27 cellular contexts compared by ENCODE assay signal in the genomic region with DNA sequence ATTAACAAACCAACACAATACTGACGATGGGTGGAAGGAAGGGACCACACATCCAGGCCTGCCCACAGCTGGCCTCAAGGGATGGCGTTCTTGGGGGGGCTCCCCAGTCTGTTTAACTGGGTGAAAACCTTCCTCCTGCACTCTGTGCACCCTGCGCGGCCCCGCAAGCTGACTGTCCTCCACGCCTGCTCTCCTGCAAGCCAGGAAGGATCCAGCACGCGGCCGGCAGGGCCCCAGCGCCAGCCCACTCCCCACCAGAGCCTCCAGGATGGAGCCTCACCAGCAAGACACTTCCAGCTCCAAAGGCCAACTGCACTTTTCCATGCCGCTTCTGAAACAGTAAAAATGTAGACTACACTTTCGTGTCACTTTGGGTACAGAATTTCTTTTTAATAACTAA.
"Had no signal": no experiment of that assay in that cellular context is flagged by ENCODE, and none has a peak within 500 bp of the region (broad histone marks: within the 10 kb centered on the region; RNA-seq: fewer than 3 reads in every experiment).

No MANE protein-coding gene starts in this region.

- H3K27me3 ChIP-seq: brain microvascular endothelial cell, cardiac muscle cell, Peyer's patch, SJCRH30 had no signal

- H3K9me3 ChIP-seq: Peyer's patch, SJCRH30, SK-N-SH had no signal

- H3K27me3 Mint-ChIP-seq: activated CD8-positive, alpha-beta T cell treated with anti-CD3 and anti-CD28 coated beads for 36 hours; activated naive CD8-positive, alpha-beta T cell; activated T-helper 17 cell treated with anti-CD3 and anti-CD28 coated beads, Interleukin-2, amount 50 U/mL, for 72 hours had no signal

- H3K4me1 ChIP-seq: Peyer's patch, SJCRH30 had no signal

- H3K27ac Mint-ChIP-seq: activated CD8-positive, alpha-beta T cell treated with anti-CD3 and anti-CD28 coated beads for 36 hours; activated naive CD4-positive, alpha-beta T cell treated with anti-CD3 and anti-CD28 coated beads for 36 hours; activated T-helper 17 cell treated with anti-CD3 and anti-CD28 coated beads, Interleukin-2, amount 50 U/mL, for 72 hours had no signal

- H3K4me3 Mint-ChIP-seq: activated CD8-positive, alpha-beta T cell treated with anti-CD3 and anti-CD28 coated beads for 36 hours; activated naive CD4-positive, alpha-beta T cell treated with anti-CD3 and anti-CD28 coated beads for 36 hours; activated naive CD8-positive, alpha-beta T cell; activated T-helper 17 cell treated with anti-CD3 and anti-CD28 coated beads, Interleukin-2, amount 50 U/mL, for 72 hours had no signal

- H3K36me3 ChIP-seq: brain microvascular endothelial cell, SJCRH30 had no signal

- H3K4me2 ChIP-seq: SK-N-SH had no signal

- H3K27ac ChIP-seq: brain microvascular endothelial cell, cardiac muscle cell, Peyer's patch, RWPE1, SJCRH30, VCaP had no signal

- H3K9ac ChIP-seq: SK-N-SH had no signal

- ATAC-seq: activated CD4-positive, CD25-positive, alpha-beta regulatory T cell treated with anti-CD3 and anti-CD28 coated beads, Interleukin-2, amount 50 U/mL, for 24 hours; activated CD8-positive, alpha-beta T cell treated with anti-CD3 and anti-CD28 coated beads for 36 hours; activated T-helper 17 cell treated with anti-CD3 and anti-CD28 coated beads, Interleukin-2, amount 50 U/mL, for 72 hours had no signal

- H3K9me3 Mint-ChIP-seq: activated CD8-positive, alpha-beta T cell treated with anti-CD3 and anti-CD28 coated beads for 36 hours; activated naive CD4-positive, alpha-beta T cell treated with anti-CD3 and anti-CD28 coated beads for 36 hours; activated T-helper 17 cell treated with anti-CD3 and anti-CD28 coated beads, Interleukin-2, amount 50 U/mL, for 72 hours had no signal

- H3K4me3 ChIP-seq: cardiac muscle cell, Peyer's patch, SJCRH30 had no signal

- DNase-seq: activated CD4-positive, alpha-beta T cell treated with anti-CD3 and anti-CD28 coated beads for 4 hours; activated CD8-positive, alpha-beta T cell treated with anti-CD3 and anti-CD28 coated beads for 36 hours; activated gamma-delta T cell; activated naive CD4-positive, alpha-beta T cell treated with anti-CD3 and anti-CD28 coated beads for 36 hours; activated T-cell treated with anti-CD3 and anti-CD28 coated beads for 4 hours; activated T-cell treated with anti-CD3 and anti-CD28 coated beads, Interleukin-2, amount 50 U/mL, for 48 hours; amygdala; brain microvascular endothelial cell; Kasumi-1; NCI-H1105 treated with DMSO at 0.1 percent for 48 hours; NCI-H1436 treated with DMSO at 0.1 percent for 48 hours; NCI-H187; NCI-H2081; NCI-H510A treated with DMSO at 0.1 percent for 48 hours; NCI-H69; NK-92 treated with Interleukin-12 subunit alpha and Interleukin-12 subunit beta, amount 100 ng/mL, for 24 hours; Peyer's patch; Right ventricle myocardium superior; SJCRH30; SK-N-SH; T-helper 1 cell had no signal
